27 cellular contexts compared by ENCODE assay signal in the genomic region with DNA sequence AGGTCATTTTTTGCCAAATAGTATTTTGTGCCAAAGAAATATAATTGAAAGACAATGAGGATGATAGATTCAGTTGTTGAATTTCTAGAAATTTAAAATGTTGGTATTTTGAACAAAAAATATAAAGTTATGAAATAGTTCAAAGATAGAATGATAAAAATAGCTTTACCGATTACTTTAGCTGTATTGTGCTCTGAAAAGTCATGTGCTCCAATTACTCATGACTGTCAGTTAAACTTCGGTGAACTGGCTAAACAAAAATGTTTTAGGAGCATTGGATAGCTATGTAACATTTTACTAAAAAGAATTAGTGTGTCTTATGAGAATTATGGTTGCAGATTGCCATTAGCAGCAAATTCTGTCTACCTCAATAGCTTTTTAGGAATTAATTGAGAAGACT.
"Had no signal": no experiment of that assay in that cellular context is flagged by ENCODE, and none has a peak within 500 bp of the region (broad histone marks: within the 10 kb centered on the region; RNA-seq: fewer than 3 reads in every experiment).

No MANE protein-coding gene starts in this region.

- ATAC-seq: activated CD8-positive, alpha-beta memory T cell treated with anti-CD3 and anti-CD28 coated beads, Interleukin-2, amount 10 ng/mL, durations not matched to agents 7 days and 5 days; body of pancreas; PC-3; T-helper 17 cell had no signal

- H3K9ac ChIP-seq: KMS-11 had no signal

- H3K9me3 ChIP-seq: MG63, SJSA1 had no signal

- H3K27ac ChIP-seq: ascending aorta, body of pancreas, KMS-11, SJSA1 had no signal

- H3K27me3 ChIP-seq: ascending aorta, body of pancreas, MG63, SJSA1 had no signal

- H3K4me3 ChIP-seq: ascending aorta, body of pancreas, MG63, SJSA1 had no signal

- H3K4me1 ChIP-seq: ascending aorta, SJSA1 had no signal

- H3K4me2 ChIP-seq: KMS-11 had no signal

- H3K36me3 ChIP-seq: ascending aorta, MG63, SJSA1 had no signal

- DNase-seq: activated B cell treated with CpG ODN at 0.5 μM for 24 hours; activated CD4-positive, alpha-beta T cell treated with anti-CD3 and anti-CD28 coated beads for 1 hour; activated CD4-positive, alpha-beta T cell treated with anti-CD3 and anti-CD28 coated beads, Interleukin-2, amount 10 ng/mL, durations not matched to agents 24 days and 14 days; activated CD4-positive, alpha-beta T cell treated with anti-CD3 and anti-CD28 coated beads, Interleukin-2, amount 50 U/mL, for 48 hours; activated CD8-positive, alpha-beta memory T cell treated with anti-CD3 and anti-CD28 coated beads, Interleukin-2, amount 10 ng/mL, durations not matched to agents 7 days and 5 days; activated effector memory CD4-positive, alpha-beta T cell treated with Interleukin-2 at 50 U/mL for 16 hours; activated naive CD4-positive, alpha-beta T cell; activated T-cell treated with anti-CD3 and anti-CD28 coated beads, Interleukin-2, amount 50 U/mL, for 24 hours; amniotic stem cell; body of pancreas; central memory CD4-positive, alpha-beta T cell; MG63; NCI-H1092; NCI-H1417; NCI-H1694; NCI-H2029; NCI-H345; NCI-H510A; NCI-H69; NK-92 treated with Interleukin-12 subunit alpha and Interleukin-12 subunit beta, amount 100 ng/mL, for 24 hours; PC-3; SHP77; T-helper 17 cell; T-helper 9 cell had no signal
